ENCODE assay signal across 8 cellular contexts in genomic region chr22:40525250-40525884, GRCh38.
DNase-seq lines count a peak whose midpoint lies in the region; ATAC-seq and TF ChIP-seq lines count a peak whose summit lies in the region.

No MANE protein-coding gene starts in this region.

- ATAC-seq in thoracic aorta (ENCODE audit: insufficient number of reproducible peaks, low FRiP score, low read depth) (no peak), HG03280 (IDR thresholded peaks at IDR 0.05; ENCODE audit: unreplicated experiment) (no peak), GM19463 (IDR thresholded peaks at IDR 0.05; ENCODE audit: unreplicated experiment) (no peak)

- H4K20me1 ChIP-seq in Loucy (ENCODE audit: insufficient read depth, low read length, poor library complexity, severe bottlenecking): peaks cover 4% of the 10 kb centered on the region

- H2AFZ ChIP-seq in Loucy (ENCODE audit: low read length): no peak overlapping the region

- H3K36me3 ChIP-seq in Loucy (ENCODE audit: insufficient read depth, low read length) (no peaks in the 10 kb centered on the region), thoracic aorta (no peaks in the 10 kb centered on the region)

- no peak overlapping the region for H3K27ac ChIP-seq in thoracic aorta

- H3K79me2 ChIP-seq in Loucy (ENCODE audit: insufficient read depth, low read length): peaks cover 23% of the 10 kb centered on the region; the same call in 1 of the 2 replicates

- H3K27ac Mint-ChIP-seq in CD14-positive monocyte (no peak overlapping the region), nephron (peak overlapping the region; percentile 23 to 71 (median 52))

- no peaks in the 10 kb centered on the region for H3K27me3 Mint-ChIP-seq in CD14-positive monocyte (ENCODE audit: low read depth in 3 of 3)
- no peaks in the 10 kb centered on the region for H3K27me3 Mint-ChIP-seq in nephron (ENCODE audit: low read depth)

- peaks cover 13 to 40% of the 10 kb centered on the region in 2 donors for H3K36me3 Mint-ChIP-seq in CD14-positive monocyte
- peaks cover 20% of the 10 kb centered on the region for H3K36me3 Mint-ChIP-seq in nephron (ENCODE audit: low read depth)

- H3K4me3 Mint-ChIP-seq in CD14-positive monocyte: no peak overlapping the region
- H3K4me3 Mint-ChIP-seq in nephron: no peak overlapping the region

- H3K4me3 ChIP-seq in Loucy (ENCODE audit: low read length, poor library complexity, severe bottlenecking): no peak overlapping the region
- H3K4me3 ChIP-seq in thoracic aorta: no peak overlapping the region

- TF ChIP-seq CTCF in CD14-positive monocyte (IDR thresholded peaks at IDR 0.05) (peak; percentile 88), Loucy (conservative IDR thresholded peaks at IDR 0.05; ENCODE audit: low read length) (peak; percentile 79), nephron (IDR thresholded peaks at IDR 0.05; ENCODE audit: unreplicated experiment in 3 of 3) (peak; percentile 64 to 73 (median 68)), thoracic aorta (IDR thresholded peaks at IDR 0.05) (peak; percentile 54)

- no peaks in the 10 kb centered on the region for H3K4me1 ChIP-seq in Loucy (ENCODE audit: insufficient read depth, low read length, poor library complexity, severe bottlenecking)
- peaks cover 11 to 54% of the 10 kb centered on the region in 2 donors for H3K4me1 ChIP-seq in thoracic aorta (ENCODE audit: control insufficient read depth in 1 of 2, low read depth in 2 of 2)

- H3K9me3 Mint-ChIP-seq in CD14-positive monocyte (no peaks in the 10 kb centered on the region), nephron (peaks cover 5% of the 10 kb centered on the region)

- H3K9ac ChIP-seq in Loucy (ENCODE audit: low read depth, low read length, poor library complexity, severe bottlenecking): no peak overlapping the region

- peak; percentile 51 for DNase-seq in CD14-positive monocyte (ENCODE audit: low spot score)
- peak; percentile 70 to 74 for DNase-seq in activated CD4-positive, alpha-beta T cell treated with anti-CD3 and anti-CD28 coated beads, Interleukin-2, amount 50 U/mL, for 4 hours
- DNase-seq in effector CD4-positive, alpha-beta T cell: peak; percentile 65
- no peak for DNase-seq in thoracic aorta (ENCODE audit: low spot score)

- no peaks in the 10 kb centered on the region for H3K9me2 ChIP-seq in Loucy (replicated peaks; ENCODE audit: low read depth, low read length)

- H3K9me3 ChIP-seq in Loucy (ENCODE audit: insufficient read depth, low read depth, low read length): no peaks in the 10 kb centered on the region
- no peaks in the 10 kb centered on the region for H3K9me3 ChIP-seq in thoracic aorta

- no peak overlapping the region for H3K4me2 ChIP-seq in Loucy (ENCODE audit: low read depth, low read length, poor library complexity, severe bottlenecking)

- H3K4me1 Mint-ChIP-seq in CD14-positive monocyte (no peaks in the 10 kb centered on the region), nephron (peaks cover 19% of the 10 kb centered on the region)

- intact Hi-C loops in CD14-positive monocyte (cut with micrococcal nuclease): loop anchor here in 1 of 2 donors (2.0 kb wide), 1 partner anchor 121 kb away; no protein-coding TSS in a partner anchor

- no peaks in the 10 kb centered on the region for H3F3A ChIP-seq in Loucy (ENCODE audit: low read depth)

- no peaks in the 10 kb centered on the region for H3K27me3 ChIP-seq in Loucy (ENCODE audit: insufficient read depth, low read length, poor library complexity, severe bottlenecking)
- H3K27me3 ChIP-seq in thoracic aorta (replicated peaks; ENCODE audit: insufficient read depth): no peaks in the 10 kb centered on the region

Comparison
In these comparisons a context has a peak if more than half of its experiments do, and no peak if none do; other contexts are left out.
1. H3K27ac Mint-ChIP-seq: peak in nephron (3 of 3); none in CD14-positive monocyte (0 of 7).
2. Peak in every context shown above with its lines, with median percentiles within 50 percentile points of each other: CTCF ChIP-seq.